8 cellular contexts compared by ENCODE assay signal in genomic region chr14:72926292-72927028, GRCh38. TPM values are rescaled to one million over a fixed set of nuclear protein-coding genes. Genes with fewer than 3 reads are reported as not detected.
DNase-seq lines count a peak whose midpoint lies in the region; ATAC-seq and TF ChIP-seq lines count a peak whose summit lies in the region.

Gene DCAF4, plus strand, starts transcription at chr14:72926464. Its CDS starts 11,515 bp downstream, at chr14:72937979.

- H3K36me3 Mint-ChIP-seq in activated naive CD4-positive, alpha-beta T cell treated with anti-CD3 and anti-CD28 coated beads, Interleukin-2, amount 50 U/mL, for 72 hours, result no peaks in the 10 kb centered on the region

- H3K9me3 Mint-ChIP-seq in activated naive CD4-positive, alpha-beta T cell treated with anti-CD3 and anti-CD28 coated beads, Interleukin-2, amount 50 U/mL, for 72 hours, result no peaks in the 10 kb centered on the region

- ATAC-seq in HG02678 (IDR thresholded peaks at IDR 0.05; ENCODE audit: unreplicated experiment) (peak; percentile 98), omental fat pad (ENCODE audit: low FRiP score) (peak; percentile 100), thoracic aorta (ENCODE audit: insufficient number of reproducible peaks, low FRiP score, low read depth) (peak; percentile 93)
- ATAC-seq in activated naive CD4-positive, alpha-beta T cell treated with anti-CD3 and anti-CD28 coated beads, Interleukin-2, amount 50 U/mL, for 72 hours, result peak; percentile 96 to 98

- peak within 1 kb of the TSS; percentile 94 for H3K4me3 ChIP-seq in thoracic aorta

- H3K27ac Mint-ChIP-seq in activated naive CD4-positive, alpha-beta T cell treated with anti-CD3 and anti-CD28 coated beads, Interleukin-2, amount 50 U/mL, for 72 hours, result peak within 1 kb of the TSS; percentile 89 to 93

- H3K27ac ChIP-seq in thoracic aorta, result peak within 1 kb of the TSS; percentile 49 to 56

- no peaks in the 10 kb centered on the region for H3K27me3 ChIP-seq in thoracic aorta (replicated peaks; ENCODE audit: insufficient read depth)

- TF ChIP-seq POLR2A in GM10847 (IDR thresholded peaks at IDR 0.05; ENCODE audit: extremely low read depth, insufficient read length), result peak; percentile 15

- TF ChIP-seq CTCF in omental fat pad (IDR thresholded peaks at IDR 0.05) (no peak), thoracic aorta (IDR thresholded peaks at IDR 0.05) (no peak)

- H3K4me1 ChIP-seq in thoracic aorta (ENCODE audit: control insufficient read depth in 1 of 2, low read depth in 2 of 2), result peaks cover 3 to 13% of the 10 kb centered on the region in 2 donors

- no peaks in the 10 kb centered on the region for H3K9me3 ChIP-seq in thoracic aorta

- H3K36me3 ChIP-seq in thoracic aorta, result no peaks in the 10 kb centered on the region

- DNase-seq in NCI-H1105 treated with DMSO at 0.1 percent for 48 hours (lab: John Stamatoyannopoulos, UW), result peak; percentile 98
- peak; percentile 81 for DNase-seq in SKM-1 treated with dmso at 0.1 percent for 144 hours (lab: John Stamatoyannopoulos, UW; ENCODE audit: unreplicated experiment)
- peak; percentile 88 to 91 for DNase-seq in activated naive CD4-positive, alpha-beta T cell treated with anti-CD3 and anti-CD28 coated beads, Interleukin-2, amount 50 U/mL, for 72 hours (ENCODE audit: low spot score in 2 of 2)
- DNase-seq in glomerular visceral epithelial cell (ENCODE audit: extremely low spot score), result peak; percentile 98
- DNase-seq in omental fat pad (ENCODE audit: low spot score), result peak; percentile 82
- peak; percentile 94 for DNase-seq in thoracic aorta (ENCODE audit: low spot score)

RNA-seq across cellular contexts. Expression of gene DCAF4, which starts in this region (rescaled TPM):
- 10 to 100 TPM; 17.7 to 20.5 TPM for total RNA-seq in activated naive CD4-positive, alpha-beta T cell treated with anti-CD3 and anti-CD28 coated beads, Interleukin-2, amount 50 U/mL, for 72 hours
- total RNA-seq in omental fat pad (10 to 100 TPM; 15.7 to 50.1 (median 16.4) TPM), thoracic aorta (10 to 100 TPM; 13.1 to 65.5 TPM)

Comparison
In these comparisons a context has a peak if more than half of its experiments do, and no peak if none do; other contexts are left out.
1. Peak in every context shown above with its lines: DNase-seq, ATAC-seq, H3K4me3 ChIP-seq and H3K27ac ChIP-seq.